Comparison of ENCODE assay signal across 23 cellular contexts in genomic region chr14:33834956-33835655, GRCh38.
DNase-seq lines count a peak whose midpoint lies in the region; ATAC-seq, FAIRE-seq and TF ChIP-seq lines count a peak whose summit lies in the region.
"Had no signal": no experiment of that assay in that cellular context is flagged by ENCODE, and none has a peak within 500 bp of the region (broad histone marks: within the 10 kb centered on the region; RNA-seq: fewer than 3 reads in every experiment).

No MANE protein-coding gene starts in this region.

- no peaks in the 10 kb centered on the region for H4K20me1 ChIP-seq in K562 (replicated peaks; ENCODE audit: control insufficient read depth, insufficient read depth, low read length)
- H4K20me1 ChIP-seq: BLaER1 had no signal

- no peaks in the 10 kb centered on the region for H3K27me3 Mint-ChIP-seq in T-helper 1 cell treated with Interleukin-12 subunit alpha and Interleukin-12 subunit beta and Interleukin-4 antibody, amounts not matched to agents 30 μg/mL and 1 μg/mL, for 36 hours (ENCODE audit: low read depth)
- peaks cover 2% of the 10 kb centered on the region for H3K27me3 Mint-ChIP-seq in activated T-helper 1 cell treated with anti-CD3 and anti-CD28 coated beads, Interleukin-12 subunit alpha, Interleukin-12 subunit beta, Interleukin-2, Interleukin-4 antibody, amounts not matched to agents 30 ng/mL and 10 ng/mL and 1 ng/mL, durations not matched to agents 14 hours and 24 hours and 36 hours (ENCODE audit: insufficient read depth)
- no peaks in the 10 kb centered on the region for H3K27me3 Mint-ChIP-seq in natural killer cell (ENCODE audit: low read depth in 2 of 2)
- H3K27me3 Mint-ChIP-seq: CD4-positive, CD25-positive, alpha-beta regulatory T cell had no signal

- no peak overlapping the region for H3K4me2 ChIP-seq in K562 (ENCODE audit: insufficient read depth, low read length)
- H3K4me2 ChIP-seq: BLaER1 had no signal

- POLR2A ChIA-PET in K562 (lab: Yijun Ruan, JAX) = interaction anchor here (0.6 to 1.1 kb wide), 3 partner anchors 14 to 190 kb away, joined by 3 read pairs; partner anchors contain the start of gene EGLN3

- no peaks in the 10 kb centered on the region for H3K9me3 ChIP-seq in K562 (replicated peaks; ENCODE audit: control insufficient read depth, insufficient read depth, low read depth, low read length)
- H3K9me3 ChIP-seq: BLaER1, Caco-2 had no signal

- no peak overlapping the region for H3K4me3 ChIP-seq in K562
- H3K4me3 ChIP-seq: BLaER1, GM12878, GM23248 had no signal

- no peak for DNase-seq in T-helper 1 cell
- DNase-seq in activated T-helper 1 cell treated with anti-CD3 and anti-CD28 coated beads, Interleukin-12 subunit alpha, Interleukin-12 subunit beta, Interleukin-2, Interleukin-4 antibody, amounts not matched to agents 30 ng/mL and 10 ng/mL and 1 ng/mL, durations not matched to agents 14 hours and 24 hours and 36 hours (ENCODE audit: low spot score) = no peak
- DNase-seq in K562 (ENCODE audit: extremely low read depth in 1 of 4, low spot score in 3 of 4) = no peak
- no peak for DNase-seq in natural killer cell
- DNase-seq: Caco-2; CD4-positive, CD25-positive, alpha-beta regulatory T cell; CD8-positive, alpha-beta T cell; DMS153; DMS79; EL; GDM1; GM23248; H9 had no signal

- peaks cover 46% of the 10 kb centered on the region for H3K4me1 Mint-ChIP-seq in T-helper 1 cell treated with Interleukin-12 subunit alpha and Interleukin-12 subunit beta and Interleukin-4 antibody, amounts not matched to agents 30 μg/mL and 1 μg/mL, for 36 hours (ENCODE audit: low read depth)
- peaks cover 53% of the 10 kb centered on the region for H3K4me1 Mint-ChIP-seq in activated T-helper 1 cell treated with anti-CD3 and anti-CD28 coated beads, Interleukin-12 subunit alpha, Interleukin-12 subunit beta, Interleukin-2, Interleukin-4 antibody, amounts not matched to agents 30 ng/mL and 10 ng/mL and 1 ng/mL, durations not matched to agents 14 hours and 24 hours and 36 hours (ENCODE audit: low read depth)
- no peaks in the 10 kb centered on the region for H3K4me1 Mint-ChIP-seq in natural killer cell
- H3K4me1 Mint-ChIP-seq: B cell; CD4-positive, CD25-positive, alpha-beta regulatory T cell had no signal

- no peak overlapping the region for H3K4me3 Mint-ChIP-seq in T-helper 1 cell treated with Interleukin-12 subunit alpha and Interleukin-12 subunit beta and Interleukin-4 antibody, amounts not matched to agents 30 μg/mL and 1 μg/mL, for 36 hours
- H3K4me3 Mint-ChIP-seq in activated T-helper 1 cell treated with anti-CD3 and anti-CD28 coated beads, Interleukin-12 subunit alpha, Interleukin-12 subunit beta, Interleukin-2, Interleukin-4 antibody, amounts not matched to agents 30 ng/mL and 10 ng/mL and 1 ng/mL, durations not matched to agents 14 hours and 24 hours and 36 hours = no peak overlapping the region
- H3K4me3 Mint-ChIP-seq in natural killer cell = no peak overlapping the region
- H3K4me3 Mint-ChIP-seq: B cell; CD4-positive, CD25-positive, alpha-beta regulatory T cell; CD8-positive, alpha-beta T cell; H9 had no signal

- CTCF ChIA-PET in K562 (lab: Yijun Ruan, JAX; ENCODE audit: low intra/inter-chr PET ratio) = no interaction called here

- TF ChIP-seq EP300 in K562 (IDR thresholded peaks at IDR 0.05; ENCODE audit: low read length) = no peak

- TF ChIP-seq POLR2A in K562 (conservative IDR thresholded peaks at IDR 0.05) = no peak

- TF ChIP-seq CTCF in K562 (IDR thresholded peaks at IDR 0.05 in 2 of 3, conservative IDR thresholded peaks at IDR 0.05 in 1 of 3; ENCODE audit: insufficient read depth in 2 of 3, low read depth in 1 of 3, low read length in 3 of 3) (no peak), natural killer cell (IDR thresholded peaks at IDR 0.05) (no peak)

- H3K79me2 ChIP-seq in K562 (ENCODE audit: control insufficient read depth, insufficient read depth, low read length) = no peaks in the 10 kb centered on the region

- in situ Hi-C loops in K562 (cut with MboI) = loop anchor here (10.0 kb wide), 1 partner anchor 260 kb away; no protein-coding TSS in a partner anchor

- intact Hi-C loops in activated T-helper 1 cell treated with anti-CD3 and anti-CD28 coated beads, Interleukin-12 subunit alpha, Interleukin-12 subunit beta, Interleukin-2, Interleukin-4 antibody, amounts not matched to agents 30 ng/mL and 10 ng/mL and 1 ng/mL, durations not matched to agents 14 hours and 24 hours and 36 hours (cut with micrococcal nuclease) = loop anchor here (5.0 kb wide), 2 partner anchors 112 to 377 kb away; no protein-coding TSS in a partner anchor
- intact Hi-C loops in K562 (cut with micrococcal nuclease) = loop anchor here (5.0 kb wide), 1 partner anchor 392 kb away; no protein-coding TSS in a partner anchor
- intact Hi-C loops in natural killer cell (cut with micrococcal nuclease) = loop anchor here (5.0 kb wide), 1 partner anchor 487 kb away; no protein-coding TSS in a partner anchor

- no peak for TF ChIP-seq RAD21 in K562 (CRISPR knock-in tag; conservative IDR thresholded peaks at IDR 0.05 in 1 of 2, IDR thresholded peaks at IDR 0.05 in 1 of 2)

- no peak overlapping the region for H3K9ac ChIP-seq in K562 (ENCODE audit: insufficient read depth in 1 of 2, low read depth in 2 of 2, low read length in 2 of 2)
- H3K9ac ChIP-seq: BLaER1, GM23248 had no signal

- H3K27ac Mint-ChIP-seq in T-helper 1 cell treated with Interleukin-12 subunit alpha and Interleukin-12 subunit beta and Interleukin-4 antibody, amounts not matched to agents 30 μg/mL and 1 μg/mL, for 36 hours = peak overlapping the region; percentile 49
- peak overlapping the region; percentile 10 for H3K27ac Mint-ChIP-seq in activated T-helper 1 cell treated with anti-CD3 and anti-CD28 coated beads, Interleukin-12 subunit alpha, Interleukin-12 subunit beta, Interleukin-2, Interleukin-4 antibody, amounts not matched to agents 30 ng/mL and 10 ng/mL and 1 ng/mL, durations not matched to agents 14 hours and 24 hours and 36 hours
- no peak overlapping the region for H3K27ac Mint-ChIP-seq in natural killer cell
- H3K27ac Mint-ChIP-seq: B cell; CD4-positive, CD25-positive, alpha-beta regulatory T cell; CD8-positive, alpha-beta T cell; H9 had no signal

- 44% methylated on average over 7 of the region's 10 CpGs for WGBS in K562 (ENCODE audit: insufficient coverage, low coverage, missing lambda C conversion rate)

- no peak overlapping the region for H3K27ac ChIP-seq in K562 (ENCODE audit: extremely low read depth, low read depth, low read length)
- H3K27ac ChIP-seq: 22Rv1, BLaER1, C4-2B, GM23248 had no signal

- H3K9me1 ChIP-seq in K562 (ENCODE audit: control insufficient read depth, insufficient read depth, low read length) = no peaks in the 10 kb centered on the region

- FAIRE-seq in K562 (lab: Jason Lieb, UNC) = no peak
- FAIRE-seq: A204.1, GM12878, GM19239 had no signal

- ATAC-seq in K562 = no peak
- no peak for ATAC-seq in natural killer cell
- ATAC-seq in GM21390 (IDR thresholded peaks at IDR 0.05; ENCODE audit: unreplicated experiment) = no peak
- ATAC-seq: CD8-positive, alpha-beta T cell; GM12878; HCT116 had no signal

- H3K36me3 Mint-ChIP-seq in T-helper 1 cell treated with Interleukin-12 subunit alpha and Interleukin-12 subunit beta and Interleukin-4 antibody, amounts not matched to agents 30 μg/mL and 1 μg/mL, for 36 hours (ENCODE audit: low read depth) = no peaks in the 10 kb centered on the region
- no peaks in the 10 kb centered on the region for H3K36me3 Mint-ChIP-seq in activated T-helper 1 cell treated with anti-CD3 and anti-CD28 coated beads, Interleukin-12 subunit alpha, Interleukin-12 subunit beta, Interleukin-2, Interleukin-4 antibody, amounts not matched to agents 30 ng/mL and 10 ng/mL and 1 ng/mL, durations not matched to agents 14 hours and 24 hours and 36 hours (ENCODE audit: low read depth)
- H3K36me3 Mint-ChIP-seq in natural killer cell = no peaks in the 10 kb centered on the region
- H3K36me3 Mint-ChIP-seq: CD4-positive, CD25-positive, alpha-beta regulatory T cell; CD8-positive, alpha-beta T cell had no signal

- H3K27me3 ChIP-seq in K562 (ENCODE audit: control insufficient read depth in 2 of 2, insufficient read depth in 2 of 2, low read length in 2 of 2) = no peaks in the 10 kb centered on the region
- H3K27me3 ChIP-seq: BLaER1 had no signal

- peaks cover 5 to 20% of the 10 kb centered on the region in 2 experiments; a peak in 4 of 5 replicates for H3K4me1 ChIP-seq in K562 (replicated peaks in 1 of 2; ENCODE audit: control insufficient read depth in 2 of 2, insufficient read depth in 2 of 2, low read length in 2 of 2)
- H3K4me1 ChIP-seq: BLaER1 had no signal

- H2AFZ ChIP-seq in K562 (ENCODE audit: low read depth, low read length) = peak overlapping the region; percentile 58; the same call in 1 of the 2 replicates
- H2AFZ ChIP-seq: GM23248 had no signal

- no TSS peak for BruUV-seq in K562 (replicated peaks; lab: Mats Ljungman, UMichigan)

- no peaks in the 10 kb centered on the region for H3K9me3 Mint-ChIP-seq in T-helper 1 cell treated with Interleukin-12 subunit alpha and Interleukin-12 subunit beta and Interleukin-4 antibody, amounts not matched to agents 30 μg/mL and 1 μg/mL, for 36 hours
- H3K9me3 Mint-ChIP-seq in activated T-helper 1 cell treated with anti-CD3 and anti-CD28 coated beads, Interleukin-12 subunit alpha, Interleukin-12 subunit beta, Interleukin-2, Interleukin-4 antibody, amounts not matched to agents 30 ng/mL and 10 ng/mL and 1 ng/mL, durations not matched to agents 14 hours and 24 hours and 36 hours = peaks cover 5% of the 10 kb centered on the region
- peaks cover 0 to 3% of the 10 kb centered on the region in 2 donors for H3K9me3 Mint-ChIP-seq in natural killer cell
- H3K9me3 Mint-ChIP-seq: CD8-positive, alpha-beta T cell had no signal

- no peaks in the 10 kb centered on the region for H3K36me3 ChIP-seq in K562 (ENCODE audit: control insufficient read depth, insufficient read depth, low read length)
- H3K36me3 ChIP-seq: BLaER1 had no signal

TF ChIP-seq in K562, 482 proteins besides CTCF, POLR2A, EP300 and RAD21 (continues in another document):
- TF ChIP-seq MTF1 (CRISPR knock-in tag; IDR thresholded peaks at IDR 0.05; ENCODE audit: borderline replicate concordance) = no peak
- TF ChIP-seq ZNF589 (CRISPR knock-in tag; IDR thresholded peaks at IDR 0.05; ENCODE audit: low read depth) = no peak
- no peak for TF ChIP-seq CHCHD3 (CRISPR knock-in tag; IDR thresholded peaks at IDR 0.05)
- TF ChIP-seq USF1 (CRISPR knock-in tag; IDR thresholded peaks at IDR 0.05) = no peak
- TF ChIP-seq KLF1 (tag; IDR thresholded peaks at IDR 0.05) = no peak
- TF ChIP-seq SMARCE1 (IDR thresholded peaks at IDR 0.05) = no peak

Comparison
In these comparisons a context has a peak if more than half of its experiments do, and no peak if none do; other contexts are left out.
1. H3K27ac Mint-ChIP-seq: peak in T-helper 1 cell treated with Interleukin-12 subunit alpha and Interleukin-12 subunit beta and Interleukin-4 antibody, amounts not matched to agents 30 μg/mL and 1 μg/mL, for 36 hours (single experiment) and activated T-helper 1 cell treated with anti-CD3 and anti-CD28 coated beads, Interleukin-12 subunit alpha, Interleukin-12 subunit beta, Interleukin-2, Interleukin-4 antibody, amounts not matched to agents 30 ng/mL and 10 ng/mL and 1 ng/mL, durations not matched to agents 14 hours and 24 hours and 36 hours (single experiment); none in natural killer cell (0 of 2).